ENCODE assay signal across 24 cellular contexts in the genomic region with DNA sequence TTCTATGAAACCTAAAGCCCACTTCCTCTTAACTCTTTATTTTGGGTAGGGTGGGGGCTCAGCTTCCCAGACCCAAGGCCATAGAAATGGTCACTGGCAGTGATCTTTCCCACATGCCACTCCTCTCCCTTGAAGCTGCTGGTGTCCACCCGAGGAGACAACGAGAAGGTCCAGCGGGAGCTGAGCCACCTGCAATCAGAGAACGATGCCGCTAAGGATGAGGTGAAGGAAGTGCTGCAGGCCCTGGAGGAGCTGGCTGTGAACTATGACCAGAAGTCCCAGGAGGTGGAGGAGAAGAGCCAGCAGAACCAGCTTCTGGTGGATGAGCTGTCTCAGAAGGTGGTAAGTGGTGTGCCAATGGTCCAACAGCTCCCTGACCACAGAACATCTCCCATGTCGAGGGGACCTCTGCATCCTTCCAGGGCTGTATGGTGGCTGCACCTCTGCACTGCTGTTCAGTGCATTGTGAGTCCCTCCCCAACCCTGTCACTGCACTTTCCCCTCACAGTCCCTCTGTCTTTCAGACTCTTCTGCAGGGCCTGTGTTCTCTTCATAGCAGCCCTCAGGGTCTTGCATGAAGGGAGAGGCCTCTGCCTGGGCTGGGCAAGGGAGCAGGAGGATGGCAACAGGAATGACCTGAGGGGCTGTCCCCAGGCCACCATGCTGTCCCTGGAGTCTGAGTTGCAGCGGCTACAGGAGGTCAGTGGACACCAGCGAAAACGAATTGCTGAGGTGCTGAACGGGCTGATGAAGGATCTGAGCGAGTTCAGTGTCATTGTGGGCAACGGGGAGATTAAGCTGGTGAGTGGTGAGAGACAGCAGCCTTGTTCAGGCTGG. TPM values are rescaled to one million over a fixed set of nuclear protein-coding genes. Genes with fewer than 3 reads are reported as not detected.
"Had no signal": no experiment of that assay in that cellular context is flagged by ENCODE, and none has a peak within 500 bp of the region (broad histone marks: within the 10 kb centered on the region; RNA-seq: fewer than 3 reads in every experiment).

No MANE protein-coding gene starts in this region.

- ATAC-seq: Panc1, PC-3 had no signal

- DNase-seq: Karpas-422, KG1, MG63, NCI-H1092, NCI-H1105 treated with DMSO at 0.1 percent for 48 hours, NCI-H1417 treated with DMSO at 0.1 percent for 48 hours, NCI-H146, NCI-H1694 treated with DMSO at 0.1 percent for 48 hours, NCI-H1930, NCI-H2081, NCI-H2107, NCI-H2227 treated with DMSO at 0.1 percent for 48 hours, NCI-H446, NCI-H510A, NCI-H524 treated with DMSO at 0.1 percent for 48 hours, NCI-H69, NCI-H774, PC-3, SHP77, SK-N-SH had no signal

- H3K4me2 ChIP-seq: SK-N-SH had no signal

- H3K9me3 ChIP-seq: MG63, SK-N-SH had no signal

- H3K27me3 ChIP-seq: MG63 had no signal

- H3K36me3 ChIP-seq: MG63 had no signal

- H3K27ac ChIP-seq: HL-60, RWPE1 had no signal

- H3K4me3 ChIP-seq: MG63 had no signal

- H3K9ac ChIP-seq: SK-N-SH had no signal

RNA-seq across cellular contexts. Expression of a gene that starts 22.3 kb away (rescaled TPM):
- total RNA-seq: PC-3 had no signal

RNA-seq across cellular contexts. Expression of a gene that starts 32.5 kb away (rescaled TPM):
- total RNA-seq: OCI-LY7 had no signal

RNA-seq across cellular contexts. Expression of a gene that starts 39.1 kb away (rescaled TPM):
- total RNA-seq: OCI-LY7 had no signal
